23 cellular contexts compared by ENCODE assay signal in genomic region chrX:107470198-107470597, GRCh38. TPM values are rescaled to one million over a fixed set of nuclear protein-coding genes. Genes with fewer than 3 reads are reported as not detected.
"Had no signal": no experiment of that assay in that cellular context is flagged by ENCODE, and none has a peak within 500 bp of the region (broad histone marks: within the 10 kb centered on the region; RNA-seq: fewer than 3 reads in every experiment).

No MANE protein-coding gene starts in this region.

- H3K4me3 ChIP-seq: hepatocyte, left ventricle myocardium inferior, lung, pancreas, stomach, thoracic aorta, transverse colon had no signal

- H3K4me2 ChIP-seq: hepatocyte had no signal

- H3K36me3 ChIP-seq: left ventricle myocardium inferior, pancreas, stomach, thoracic aorta, transverse colon had no signal

- H3K27ac ChIP-seq: foreskin keratinocyte, hepatocyte, left ventricle myocardium inferior, pancreas, stomach, thoracic aorta, transverse colon had no signal

- DNase-seq: effector CD4-positive, alpha-beta T cell; erythroblast; foreskin keratinocyte; head of caudate nucleus; kidney; left cardiac atrium; left ventricle myocardium inferior; mesenchymal stem cell; naive B cell; occipital lobe; pancreas; right cardiac atrium; small intestine; stimulated activated CD4-positive, alpha-beta T cell treated with anti-CD3 and anti-CD28 coated beads, Interleukin-12 subunit alpha, Interleukin-12 subunit beta, amount 100 ng/mL, for 4 hours; stimulated activated naive CD4-positive, alpha-beta T cell; stomach; substantia nigra; transverse colon had no signal

- FAIRE-seq: kidney, pancreas, small intestine had no signal

- ATAC-seq: foreskin keratinocyte, left cardiac atrium, pancreas, right cardiac atrium had no signal

- H3K79me2 ChIP-seq: hepatocyte had no signal

- H3K9me3 ChIP-seq: left ventricle myocardium inferior, pancreas, thoracic aorta, transverse colon had no signal

- H3K27me3 ChIP-seq: foreskin keratinocyte, hepatocyte, pancreas, transverse colon had no signal

- H2AFZ ChIP-seq: hepatocyte had no signal

- H3K4me1 ChIP-seq: foreskin keratinocyte, left ventricle myocardium inferior, pancreas, stomach, transverse colon had no signal

RNA-seq across cellular contexts. Expression of gene FRMPD3, which starts 20.7 kb away (rescaled TPM):
- total RNA-seq: dermis microvascular lymphatic vessel endothelial cell, endothelial cell of umbilical vein, foreskin keratinocyte, left ventricle myocardium inferior had no signal
- polyA plus RNA-seq: endothelial cell of umbilical vein, foreskin keratinocyte, hepatocyte had no signal
